22 cellular contexts compared by ENCODE assay signal in genomic region chr2:84285056-84285747, GRCh38.
"Had no signal": no experiment of that assay in that cellular context is flagged by ENCODE, and none has a peak within 500 bp of the region (broad histone marks: within the 10 kb centered on the region; RNA-seq: fewer than 3 reads in every experiment).

No MANE protein-coding gene starts in this region.

- H3K9me3 ChIP-seq: ascending aorta, colonic mucosa, left lung, prostate gland, right atrium auricular region, thyroid gland had no signal

- H3K4me1 ChIP-seq: ascending aorta, colonic mucosa, left lung, prostate gland, right atrium auricular region, thyroid gland had no signal

- H3K4me3 ChIP-seq: ascending aorta, colonic mucosa, dorsolateral prefrontal cortex, left lung, lung, prostate gland, right atrium auricular region, thyroid gland had no signal

- ATAC-seq: activated CD4-positive, alpha-beta T cell treated with anti-CD3 and anti-CD28 coated beads for 36 hours; activated naive CD4-positive, alpha-beta T cell treated with anti-CD3 and anti-CD28 coated beads, Interleukin-2, amount 50 U/mL, for 72 hours; activated T-helper 17 cell treated with anti-CD3 and anti-CD28 coated beads, Interleukin-2, amount 50 U/mL, for 72 hours; left lung; natural killer cell; stimulated activated naive CD8-positive, alpha-beta T cell treated with anti-CD3 and anti-CD28 coated beads, Interleukin-15, Interleukin-2, amounts not matched to agents 100 U/mL and 50 U/mL, for 24 hours; WTC11 had no signal

- DNase-seq: activated CD4-positive, alpha-beta T cell treated with anti-CD3 and anti-CD28 coated beads for 36 hours; activated CD4-positive, alpha-beta T cell treated with anti-CD3 and anti-CD28 coated beads, Interleukin-2, amount 50 U/mL, for 4 hours; activated CD8-positive, alpha-beta memory T cell treated with anti-CD3 and anti-CD28 coated beads for 24 hours; activated CD8-positive, alpha-beta memory T cell treated with anti-CD3 and anti-CD28 coated beads, Interleukin-2, amount 50 U/mL, for 4 hours; activated T-cell treated with anti-CD3 and anti-CD28 coated beads, Interleukin-2, amount 50 U/mL, for 24 hours; brain microvascular endothelial cell; colonic mucosa; dorsolateral prefrontal cortex; foreskin fibroblast; left lung; natural killer cell; stimulated activated CD4-positive, alpha-beta T cell treated with anti-CD3 and anti-CD28 coated beads, Interleukin-4, amount 100 ng/mL, for 24 hours; stimulated activated naive CD8-positive, alpha-beta T cell treated with anti-CD3 and anti-CD28 coated beads, Interleukin-15, Interleukin-2, amounts not matched to agents 100 U/mL and 50 U/mL, for 24 hours; T-helper 9 cell; thyroid gland had no signal

- H3K36me3 ChIP-seq: ascending aorta, brain microvascular endothelial cell, colonic mucosa, left lung, prostate gland, right atrium auricular region, thyroid gland had no signal

- H3K27ac ChIP-seq: ascending aorta, brain microvascular endothelial cell, colonic mucosa, dorsolateral prefrontal cortex, left lung, prostate gland, right atrium auricular region, thyroid gland had no signal

- H3K27me3 ChIP-seq: ascending aorta, brain microvascular endothelial cell, colonic mucosa, left lung, right atrium auricular region, thyroid gland had no signal
